21 cellular contexts compared by ENCODE assay signal in genomic region chr2:32990556-32990955, GRCh38.
"Had no signal": no experiment of that assay in that cellular context is flagged by ENCODE, and none has a peak within 500 bp of the region (broad histone marks: within the 10 kb centered on the region; RNA-seq: fewer than 3 reads in every experiment).

No MANE protein-coding gene starts in this region.

- H3K27ac ChIP-seq: RWPE1, SJCRH30 had no signal

- H3K9me3 ChIP-seq: SJCRH30 had no signal

- H3K4me1 ChIP-seq: SJCRH30 had no signal

- ATAC-seq: Panc1, Right ventricle myocardium inferior, SK-N-SH treated with all-trans-retinoic acid at 6 μM for 48 hours had no signal

- DNase-seq: Karpas-422, KG1, MM.1S, NCI-H1092 treated with DMSO at 0.1 percent for 48 hours, NCI-H1436, NCI-H187, NCI-H2029, NCI-H2081 treated with DMSO at 0.1 percent for 48 hours, NCI-H2171, NCI-H226, NCI-H446, NCI-H510A, NCI-H524 treated with DMSO at 0.1 percent for 48 hours, NCI-H69, NCI-H774, SHP77 treated with DMSO at 0.1 percent for 48 hours, SJCRH30 had no signal

- H3K36me3 ChIP-seq: SJCRH30 had no signal

- H3K4me3 ChIP-seq: SJCRH30 had no signal

- H3K27me3 ChIP-seq: SJCRH30 had no signal
